Comparison of ENCODE assay signal across 8 cellular contexts in the genomic region with DNA sequence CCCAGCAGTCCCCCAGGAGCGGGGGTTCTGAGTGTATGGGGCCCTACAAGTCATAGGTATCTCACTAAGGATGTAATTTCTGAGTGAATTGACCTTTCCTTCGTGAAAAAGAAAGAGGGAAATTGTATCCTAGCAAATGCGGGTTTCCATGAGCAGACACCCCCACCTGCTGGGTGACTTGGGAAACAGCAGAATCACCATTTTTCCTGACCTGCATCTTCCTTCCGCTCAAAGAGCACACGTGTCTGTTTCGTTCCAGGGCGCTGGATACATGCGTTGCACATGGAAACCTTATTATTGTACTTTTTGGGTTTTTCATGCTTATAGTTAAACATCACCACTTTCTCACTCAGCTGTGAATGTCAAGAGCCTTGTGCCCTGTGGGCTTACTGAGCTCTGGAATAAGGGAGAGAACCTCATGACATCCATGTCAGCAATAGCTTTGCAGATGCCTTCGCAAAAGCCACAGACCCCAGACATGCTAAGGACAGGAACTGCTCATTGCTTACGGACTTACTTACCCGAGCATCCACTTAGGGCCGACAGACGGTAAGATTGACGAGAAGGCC.
DNase-seq lines count a peak whose midpoint lies in the region; ATAC-seq and TF ChIP-seq lines count a peak whose summit lies in the region.

No MANE protein-coding gene starts in this region.

- intact Hi-C loops in cardiac septum (cut with DNase I): loop anchor here (2.0 to 5.0 kb wide), 2 partner anchors 694 to 831 kb away; no protein-coding TSS in a partner anchor

- H3K27ac Mint-ChIP-seq in osteocyte (ENCODE audit: unreplicated experiment): no peak overlapping the region

- H2AFZ ChIP-seq in fibroblast of lung (ENCODE audit: low read length): no peak overlapping the region

- DNase-seq in cardiac muscle cell (ENCODE audit: low read depth in 1 of 2, low spot score in 1 of 2): peak; percentile 60 to 69
- DNase-seq in cardiac septum (ENCODE audit: low spot score): no peak
- peak; percentile 58 for DNase-seq in NCI-H128 (lab: John Stamatoyannopoulos, UW; ENCODE audit: unreplicated experiment)
- peak; percentile 45 to 68 for DNase-seq in fibroblast of lung (ENCODE audit: low read depth in 2 of 2)
- DNase-seq in osteocyte (ENCODE audit: extremely low spot score, unreplicated experiment): no peak
- no peak for DNase-seq in activated CD4-positive, CD25-positive, alpha-beta regulatory T cell treated with anti-CD3 and anti-CD28 coated beads, Interleukin-2, amount 50 U/mL, for 72 hours

- TF ChIP-seq CTCF in cardiac muscle cell (IDR thresholded peaks at IDR 0.05; ENCODE audit: low read depth, low read length): peak; percentile 91
- peak; percentile 74 for TF ChIP-seq CTCF in WI38 (IDR thresholded peaks at IDR 0.05; ENCODE audit: low read depth, low read length)
- TF ChIP-seq CTCF in fibroblast of lung (conservative IDR thresholded peaks at IDR 0.05 in 1 of 2, IDR thresholded peaks at IDR 0.05 in 1 of 2; ENCODE audit: low read depth in 1 of 2, low read length in 2 of 2): peak; percentile 93 to 95
- TF ChIP-seq CTCF in osteocyte (IDR thresholded peaks at IDR 0.05): peak; percentile 90

- H3K9ac ChIP-seq in fibroblast of lung (ENCODE audit: insufficient read depth, low read length): no peak overlapping the region

- H3K27ac ChIP-seq in cardiac muscle cell: no peak overlapping the region
- H3K27ac ChIP-seq in fibroblast of lung (ENCODE audit: insufficient read depth, low read length): no peak overlapping the region

- ATAC-seq in GM21526 (IDR thresholded peaks at IDR 0.05; ENCODE audit: low FRiP score, unreplicated experiment): no peak

- no peaks in the 10 kb centered on the region for H3K79me2 ChIP-seq in fibroblast of lung (ENCODE audit: control insufficient read depth, insufficient read depth, low read length)

- H3K4me3 Mint-ChIP-seq in osteocyte (ENCODE audit: unreplicated experiment): no peak overlapping the region

- H3K36me3 ChIP-seq in cardiac muscle cell (no peaks in the 10 kb centered on the region), fibroblast of lung (ENCODE audit: control insufficient read depth, insufficient read depth, low read length) (no peaks in the 10 kb centered on the region)

- H3K4me2 ChIP-seq in fibroblast of lung (ENCODE audit: extremely low read depth, insufficient read depth, low read length): no peak overlapping the region

- H3K4me1 ChIP-seq in cardiac muscle cell (ENCODE audit: low read depth): no peaks in the 10 kb centered on the region
- no peaks in the 10 kb centered on the region for H3K4me1 ChIP-seq in fibroblast of lung (ENCODE audit: control insufficient read depth, extremely low read depth, insufficient read depth, low read length)

- H3K4me1 Mint-ChIP-seq in osteocyte (ENCODE audit: unreplicated experiment): no peaks in the 10 kb centered on the region

- H3K9me3 ChIP-seq in cardiac muscle cell (ENCODE audit: low read depth): no peaks in the 10 kb centered on the region
- no peaks in the 10 kb centered on the region for H3K9me3 ChIP-seq in fibroblast of lung (ENCODE audit: control insufficient read depth, insufficient read depth, low read depth, low read length)

- no peaks in the 10 kb centered on the region for H3K36me3 Mint-ChIP-seq in osteocyte (ENCODE audit: unreplicated experiment)

- no peaks in the 10 kb centered on the region for H3K9me3 Mint-ChIP-seq in osteocyte (ENCODE audit: unreplicated experiment)

- no peak overlapping the region for H3K4me3 ChIP-seq in cardiac muscle cell
- H3K4me3 ChIP-seq in WI38 (ENCODE audit: low read depth, low read length): no peak overlapping the region
- no peak overlapping the region for H3K4me3 ChIP-seq in fibroblast of lung (replicated peaks in 1 of 4; ENCODE audit: control extremely low read depth in 1 of 4, insufficient read depth in 1 of 4, low read depth in 3 of 4, low read length in 4 of 4)

- H3K27me3 Mint-ChIP-seq in osteocyte (ENCODE audit: unreplicated experiment): peaks cover 3% of the 10 kb centered on the region

- H3K27me3 ChIP-seq in cardiac muscle cell (peaks cover 23% of the 10 kb centered on the region), fibroblast of lung (ENCODE audit: control insufficient read depth, insufficient read depth, low read length) (no peaks in the 10 kb centered on the region)

- H4K20me1 ChIP-seq in fibroblast of lung (ENCODE audit: control insufficient read depth, extremely low read depth, insufficient read depth, low read length): no peaks in the 10 kb centered on the region

Comparison
In these comparisons a context has a peak if more than half of its experiments do, and no peak if none do; other contexts are left out.
1. DNase-seq: peak in cardiac muscle cell (2 of 2), NCI-H128 (single experiment) and fibroblast of lung (2 of 2); none in cardiac septum (single experiment), osteocyte (single experiment) and activated CD4-positive, CD25-positive, alpha-beta regulatory T cell treated with anti-CD3 and anti-CD28 coated beads, Interleukin-2, amount 50 U/mL, for 72 hours (single experiment).
2. Peak in every context shown above with its lines, with median percentiles within 50 percentile points of each other: CTCF ChIP-seq.